Comparison of ENCODE assay signal across 14 cellular contexts in the genomic region with DNA sequence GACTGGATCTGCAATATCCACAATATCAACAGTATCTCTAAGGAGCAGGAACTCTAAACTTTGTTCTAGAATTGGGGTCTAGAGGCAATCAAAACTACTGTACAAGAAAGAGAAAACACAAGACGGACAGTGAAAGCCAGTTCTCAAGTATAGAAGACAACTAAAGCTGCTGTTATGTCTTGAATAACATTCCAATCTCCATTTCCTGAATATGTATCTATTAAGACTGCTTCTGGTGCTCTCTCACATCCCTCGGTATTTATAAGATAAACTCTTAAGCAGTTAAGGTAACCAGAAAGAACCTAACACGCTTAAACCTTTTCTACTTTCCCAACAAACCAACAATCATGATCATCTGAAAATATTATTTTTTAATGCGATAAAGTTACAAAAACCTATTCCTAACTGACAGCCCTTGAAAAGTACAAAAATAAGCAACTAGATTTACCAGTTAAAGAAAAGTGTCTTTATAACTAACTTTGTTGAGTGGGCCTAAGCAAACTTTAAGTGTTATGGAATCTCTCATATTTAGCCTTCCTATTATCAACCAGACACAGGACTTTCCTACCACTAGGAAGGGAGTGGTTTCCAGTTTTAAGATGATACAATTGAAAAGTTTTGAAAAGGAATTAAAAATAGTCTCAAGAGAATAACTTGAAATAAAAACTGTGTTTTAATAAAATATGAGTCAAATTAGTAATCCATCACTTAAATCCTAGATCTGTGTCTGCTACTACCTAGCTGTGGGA. TPM values are rescaled to one million over a fixed set of nuclear protein-coding genes. Genes with fewer than 3 reads are reported as not detected.
A peak's percentile ranks its signal among the peaks of the same experiment; 100 is the strongest.
DNase-seq lines count a peak whose midpoint lies in the region; TF ChIP-seq lines count a peak whose summit lies in the region.
"Had no signal": no experiment of that assay in that cellular context is flagged by ENCODE, and none has a peak within 500 bp of the region (broad histone marks: within the 10 kb centered on the region; RNA-seq: fewer than 3 reads in every experiment).

No MANE protein-coding gene starts in this region.

- H3K9ac ChIP-seq in colonic mucosa (ENCODE audit: low read depth in 2 of 2, low read length in 2 of 2) (no peak overlapping the region), mesenchymal stem cell (ENCODE audit: low read length) (no peak overlapping the region)

- H3K9me3 ChIP-seq in colonic mucosa (no peaks in the 10 kb centered on the region), mesenchymal stem cell (ENCODE audit: control insufficient read depth, low read length) (no peaks in the 10 kb centered on the region), thyroid gland (no peaks in the 10 kb centered on the region)
- H3K9me3 ChIP-seq: thoracic aorta had no signal

- H3K27ac Mint-ChIP-seq in activated naive CD4-positive, alpha-beta T cell treated with anti-CD3 and anti-CD28 coated beads, Interleukin-2, amount 10 ng/mL, durations not matched to agents 7 days and 5 days = peak overlapping the region; percentile 68
- H3K27ac Mint-ChIP-seq: activated naive CD4-positive, alpha-beta T cell treated with anti-CD3 and anti-CD28 coated beads for 36 hours had no signal

- H4K8ac ChIP-seq in mesenchymal stem cell (ENCODE audit: low read length) = no peak overlapping the region

- H3K36me3 Mint-ChIP-seq in activated naive CD4-positive, alpha-beta T cell treated with anti-CD3 and anti-CD28 coated beads, Interleukin-2, amount 10 ng/mL, durations not matched to agents 7 days and 5 days = no peaks in the 10 kb centered on the region

- no peak overlapping the region for H3K4me3 Mint-ChIP-seq in activated naive CD4-positive, alpha-beta T cell treated with anti-CD3 and anti-CD28 coated beads, Interleukin-2, amount 10 ng/mL, durations not matched to agents 7 days and 5 days
- H3K4me3 Mint-ChIP-seq: activated naive CD4-positive, alpha-beta T cell treated with anti-CD3 and anti-CD28 coated beads for 36 hours had no signal

- no peak overlapping the region for H2AK5ac ChIP-seq in mesenchymal stem cell (ENCODE audit: low read length, severe bottlenecking)

- H3K18ac ChIP-seq in mesenchymal stem cell (ENCODE audit: low read depth in 1 of 2, low read length in 2 of 2) = peak overlapping the region in 1 of 2 experiments; percentile 49

- peak overlapping the region; percentile 0 for H3K27ac ChIP-seq in colonic mucosa
- H3K27ac ChIP-seq in mesenchymal stem cell (ENCODE audit: low read length, poor library complexity, severe bottlenecking) = peak overlapping the region; percentile 78
- peak overlapping the region; percentile 12 to 59 (median 18) for H3K27ac ChIP-seq in thyroid gland

- peak overlapping the region in 1 of 2 experiments; percentile 42 for H2BK12ac ChIP-seq in mesenchymal stem cell (ENCODE audit: low read length in 2 of 2)

- H3K36me3 ChIP-seq in colonic mucosa (no peaks in the 10 kb centered on the region), mesenchymal stem cell (ENCODE audit: control insufficient read depth in 1 of 2, insufficient read depth in 2 of 2, low read depth in 1 of 2, low read length in 2 of 2) (peaks cover 0 to 6% of the 10 kb centered on the region in 2 experiments), thyroid gland (no peaks in the 10 kb centered on the region)
- H3K36me3 ChIP-seq: thoracic aorta had no signal

- no peak overlapping the region for H2BK120ac ChIP-seq in mesenchymal stem cell (ENCODE audit: low read depth, low read length)

- H3K4me3 ChIP-seq in colonic mucosa = no peak overlapping the region
- no peak overlapping the region for H3K4me3 ChIP-seq in mesenchymal stem cell (ENCODE audit: insufficient read depth in 1 of 2, low read depth in 1 of 2, low read length in 2 of 2)
- no peak overlapping the region for H3K4me3 ChIP-seq in thyroid gland (replicated peaks in 1 of 3)
- H3K4me3 ChIP-seq: thoracic aorta had no signal

- H3K4ac ChIP-seq in mesenchymal stem cell (ENCODE audit: low read depth in 1 of 2, low read length in 2 of 2) = no peak overlapping the region

- H3K79me1 ChIP-seq in mesenchymal stem cell (replicated peaks; ENCODE audit: low read length, poor library complexity, severe bottlenecking) = peaks cover 3% of the 10 kb centered on the region

- CTCF ChIA-PET in activated naive CD4-positive, alpha-beta T cell treated with anti-CD3 and anti-CD28 coated beads, Interleukin-2, amount 10 ng/mL, durations not matched to agents 7 days and 5 days (lab: Charles Lee) = no interaction called here

- H3K27me3 ChIP-seq in colonic mucosa (no peaks in the 10 kb centered on the region), mesenchymal stem cell (ENCODE audit: control insufficient read depth in 1 of 2, insufficient read depth in 1 of 2, low read length in 2 of 2) (no peaks in the 10 kb centered on the region), thyroid gland (no peaks in the 10 kb centered on the region)

- TF ChIP-seq CTCF in colonic mucosa (IDR thresholded peaks at IDR 0.05) (no peak), thyroid gland (IDR thresholded peaks at IDR 0.05) (no peak)

- intact Hi-C loops in colonic mucosa (cut with DNase I) (no loop called here), thyroid gland (cut with DNase I) (no loop called here)

- H3K23ac ChIP-seq in mesenchymal stem cell (ENCODE audit: low read length in 2 of 2) = no peak overlapping the region

- no peak overlapping the region for H2BK5ac ChIP-seq in mesenchymal stem cell (ENCODE audit: low read depth, low read length, poor library complexity, severe bottlenecking)

- H3K4me1 Mint-ChIP-seq in activated naive CD4-positive, alpha-beta T cell treated with anti-CD3 and anti-CD28 coated beads, Interleukin-2, amount 10 ng/mL, durations not matched to agents 7 days and 5 days = peaks cover 8% of the 10 kb centered on the region

- no peak for TF ChIP-seq POLR2A in thyroid gland (IDR thresholded peaks at IDR 0.05)

- H3K4me1 ChIP-seq in colonic mucosa (peaks cover 16% of the 10 kb centered on the region), mesenchymal stem cell (ENCODE audit: control insufficient read depth, insufficient read depth, low read depth, low read length) (peaks cover 9% of the 10 kb centered on the region), thyroid gland (peaks cover 20 to 32% of the 10 kb centered on the region in 2 donors)

- no peaks in the 10 kb centered on the region for H3K9me3 Mint-ChIP-seq in activated naive CD4-positive, alpha-beta T cell treated with anti-CD3 and anti-CD28 coated beads, Interleukin-2, amount 10 ng/mL, durations not matched to agents 7 days and 5 days
- H3K9me3 Mint-ChIP-seq: activated naive CD4-positive, alpha-beta T cell treated with anti-CD3 and anti-CD28 coated beads for 36 hours had no signal

- H2BK15ac ChIP-seq in mesenchymal stem cell (ENCODE audit: low read depth, poor library complexity, severe bottlenecking) = no peak overlapping the region

- WGBS in mesenchymal stem cell = 72% methylated on average over 4 of the region's 4 CpGs
- 76 to 85% methylated on average over 4 of the region's 4 CpGs for WGBS in thyroid gland, 2 donors

- no peak overlapping the region for H3K4me2 ChIP-seq in mesenchymal stem cell (ENCODE audit: low read length, poor library complexity, severe bottlenecking)

- no peaks in the 10 kb centered on the region for H3K27me3 Mint-ChIP-seq in activated naive CD4-positive, alpha-beta T cell treated with anti-CD3 and anti-CD28 coated beads, Interleukin-2, amount 10 ng/mL, durations not matched to agents 7 days and 5 days

- no peak for DNase-seq in activated naive CD4-positive, alpha-beta T cell treated with anti-CD3 and anti-CD28 coated beads, Interleukin-2, amount 10 ng/mL, durations not matched to agents 7 days and 5 days
- DNase-seq in activated naive CD4-positive, alpha-beta T cell (lab: John Stamatoyannopoulos, UW) = no peak
- no peak for DNase-seq in colonic mucosa
- peak; percentile 48 for DNase-seq in mesenchymal stem cell
- DNase-seq in thyroid gland = no peak
- no peak for DNase-seq in activated CD8-positive, alpha-beta memory T cell treated with anti-CD3 and anti-CD28 coated beads for 24 hours
- DNase-seq in stimulated activated CD4-positive, alpha-beta T cell treated with anti-CD3 and anti-CD28 coated beads, Interleukin-4, amount 100 ng/mL, for 1 hour = no peak
- DNase-seq in inferior parietal cortex (ENCODE audit: extremely low spot score) = no peak
- DNase-seq: activated naive CD4-positive, alpha-beta T cell treated with anti-CD3 and anti-CD28 coated beads for 36 hours; cerebellar nuclear complex; NCI-H1105; retina; RPMI8226 had no signal

- no peak overlapping the region for H3K14ac ChIP-seq in mesenchymal stem cell (ENCODE audit: low read length in 2 of 2)

- no peak overlapping the region for H2AFZ ChIP-seq in mesenchymal stem cell (ENCODE audit: low read depth, low read length)

- no peak overlapping the region for H4K91ac ChIP-seq in mesenchymal stem cell (ENCODE audit: low read length)

RNA-seq across cellular contexts. Expression of a gene that starts 30.7 kb away (rescaled TPM):
- total RNA-seq in colonic mucosa = 100 to 1,000 TPM in 1 of 2 donors, 10 to 100 TPM in 1; 83.1 to 116 TPM
- polyA plus RNA-seq in mesenchymal stem cell (2013, experiment 1 of 2) = 98.9 TPM
- 96.7 TPM for polyA plus RNA-seq in mesenchymal stem cell (2013, experiment 2 of 2)
- total RNA-seq in thyroid gland = 100 to 1,000 TPM in 1 of 4 donors, 10 to 100 TPM in 3; 67.1 to 101 (median 86.7) TPM

Comparison
In these comparisons a context has a peak if more than half of its experiments do, and no peak if none do; other contexts are left out.
1. H3K27ac ChIP-seq: peak in every context shown above with its lines; median percentile 78 in mesenchymal stem cell; 18 in thyroid gland; 0 in colonic mucosa.